8 cellular contexts compared by ENCODE assay signal in genomic region chr12:56152756-56153137, GRCh38. TPM values are rescaled to one million over a fixed set of nuclear protein-coding genes. Genes with fewer than 3 reads are reported as not detected.
A peak's percentile ranks its signal among the peaks of the same experiment; 100 is the strongest.
DNase-seq lines count a peak whose midpoint lies in the region; ATAC-seq, FAIRE-seq and TF ChIP-seq lines count a peak whose summit lies in the region.

No MANE protein-coding gene starts in this region.

- TF ChIP-seq CTCF in keratinocyte (optimal IDR thresholded peaks at IDR 0.05 in 1 of 3, IDR thresholded peaks at IDR 0.05 in 1 of 3, conservative IDR thresholded peaks at IDR 0.05 in 1 of 3; ENCODE audit: extremely low read depth in 1 of 3, insufficient read depth in 2 of 3, low read length in 3 of 3) (no peak), suprapubic skin (IDR thresholded peaks at IDR 0.05) (no peak)

- H4K20me1 ChIP-seq in keratinocyte (ENCODE audit: control insufficient read depth, extremely low read depth, insufficient read depth, low read length), result no peaks in the 10 kb centered on the region

- FAIRE-seq in keratinocyte (lab: Jason Lieb, UNC), result no peak

- H3K4me1 ChIP-seq in keratinocyte (ENCODE audit: control insufficient read depth, extremely low read depth, insufficient read depth, low read length) (peaks cover 19% of the 10 kb centered on the region), suprapubic skin (peaks cover 38% of the 10 kb centered on the region)

- ATAC-seq in activated CD4-positive, alpha-beta T cell treated with anti-CD3 and anti-CD28 coated beads for 36 hours, result no peak
- ATAC-seq in GM18873 (IDR thresholded peaks at IDR 0.05; ENCODE audit: low FRiP score, unreplicated experiment), result no peak

- peak overlapping the region; percentile 84 for H2AFZ ChIP-seq in keratinocyte (ENCODE audit: control insufficient read depth, low read length)

- H3K9me3 Mint-ChIP-seq in activated CD4-positive, alpha-beta T cell treated with anti-CD3 and anti-CD28 coated beads for 36 hours (ENCODE audit: low read depth), result no peaks in the 10 kb centered on the region
- no peaks in the 10 kb centered on the region for H3K9me3 Mint-ChIP-seq in activated naive CD8-positive, alpha-beta T cell (ENCODE audit: low read depth)

- H3K9ac ChIP-seq in keratinocyte (ENCODE audit: control insufficient read depth, extremely low read depth, insufficient read depth, low read length), result peak overlapping the region; percentile 87

- dilution Hi-C loops in keratinocyte (cut with MboI; ENCODE audit: extremely low pct_ligation_motif_present, low sequenced_read_pairs), result no loop called here

- no peaks in the 10 kb centered on the region for H3K27me3 ChIP-seq in keratinocyte (ENCODE audit: control insufficient read depth, extremely low read depth, insufficient read depth, low read length)
- H3K27me3 ChIP-seq in suprapubic skin, result no peaks in the 10 kb centered on the region

- peak overlapping the region; percentile 54 to 84 (median 74) for H3K4me3 ChIP-seq in keratinocyte (ENCODE audit: control insufficient read depth in 2 of 3, extremely low read depth in 1 of 3, insufficient read depth in 2 of 3, low read depth in 1 of 3, low read length in 3 of 3)
- H3K4me3 ChIP-seq in suprapubic skin, result peak overlapping the region; percentile 62

- peaks cover 29% of the 10 kb centered on the region for H3K4me1 Mint-ChIP-seq in activated CD4-positive, alpha-beta T cell treated with anti-CD3 and anti-CD28 coated beads for 36 hours
- peaks cover 34% of the 10 kb centered on the region for H3K4me1 Mint-ChIP-seq in activated naive CD8-positive, alpha-beta T cell (ENCODE audit: low read depth)

- H3K9me1 ChIP-seq in keratinocyte (ENCODE audit: control insufficient read depth, extremely low read depth, insufficient read depth, low read length), result no peaks in the 10 kb centered on the region

- H3K4me2 ChIP-seq in keratinocyte (ENCODE audit: control insufficient read depth, extremely low read depth, insufficient read depth, low read depth, low read length), result peak overlapping the region; percentile 99

- H3K4me3 Mint-ChIP-seq in activated CD4-positive, alpha-beta T cell treated with anti-CD3 and anti-CD28 coated beads for 36 hours, result peak overlapping the region; percentile 88
- H3K4me3 Mint-ChIP-seq in activated naive CD8-positive, alpha-beta T cell, result peak overlapping the region; percentile 91

- H3K27ac ChIP-seq in keratinocyte (ENCODE audit: control insufficient read depth, insufficient read depth, low read length), result peak overlapping the region; percentile 89
- H3K27ac ChIP-seq in suprapubic skin, result no peak overlapping the region

- H3K9me3 ChIP-seq in keratinocyte (ENCODE audit: control insufficient read depth, low read depth, low read length) (no peaks in the 10 kb centered on the region), suprapubic skin (no peaks in the 10 kb centered on the region)

- intact Hi-C loops in activated CD4-positive, alpha-beta T cell treated with anti-CD3 and anti-CD28 coated beads for 36 hours (cut with DNase I, micrococcal nuclease), result loop anchor here (1.0 to 10.0 kb wide), 15 partner anchors 24 to 932 kb away; partner anchors contain the start of genes ESYT1 (in 2 of the 2), PA2G4 (in 2 of the 2), SMARCC2 (in 2 of the 2) and ANKRD52 (in 1 of the 2)

- H3K36me3 Mint-ChIP-seq in activated CD4-positive, alpha-beta T cell treated with anti-CD3 and anti-CD28 coated beads for 36 hours (ENCODE audit: low read depth), result peaks cover 12% of the 10 kb centered on the region
- H3K36me3 Mint-ChIP-seq in activated naive CD8-positive, alpha-beta T cell, result no peaks in the 10 kb centered on the region

- no peak for TF ChIP-seq POLR2A in suprapubic skin (IDR thresholded peaks at IDR 0.05)

- DNase-seq in activated CD4-positive, alpha-beta T cell treated with anti-CD3 and anti-CD28 coated beads for 36 hours, result no peak
- no peak for DNase-seq in activated CD4-positive, alpha-beta T cell treated with anti-CD3 and anti-CD28 coated beads, Interleukin-2, amount 50 U/mL, for 1 hour
- no peak for DNase-seq in keratinocyte (ENCODE audit: low read depth, low spot score)
- no peak for DNase-seq in suprapubic skin (ENCODE audit: low spot score in 2 of 2)
- DNase-seq in HPDE6-E6E7 (ENCODE audit: extremely low spot score), result no peak
- no peak for DNase-seq in RPMI8226

- 10% methylated on average over 7 of the region's 7 CpGs for WGBS in suprapubic skin

- no peaks in the 10 kb centered on the region for H3K79me2 ChIP-seq in keratinocyte (ENCODE audit: control insufficient read depth, insufficient read depth, low read length)

- H3K36me3 ChIP-seq in keratinocyte (ENCODE audit: control insufficient read depth in 2 of 2, extremely low read depth in 1 of 2, insufficient read depth in 2 of 2, low read length in 2 of 2), result peaks cover 0 to 6% of the 10 kb centered on the region in 2 experiments
- no peaks in the 10 kb centered on the region for H3K36me3 ChIP-seq in suprapubic skin

- POLR2A ChIA-PET in activated CD4-positive, alpha-beta T cell treated with anti-CD3 and anti-CD28 coated beads for 36 hours (lab: Charles Lee), result no interaction called here

- CTCF ChIA-PET in activated CD4-positive, alpha-beta T cell treated with anti-CD3 and anti-CD28 coated beads for 36 hours (lab: Charles Lee), result no interaction called here

- H3K27me3 Mint-ChIP-seq in activated CD4-positive, alpha-beta T cell treated with anti-CD3 and anti-CD28 coated beads for 36 hours, result no peaks in the 10 kb centered on the region
- H3K27me3 Mint-ChIP-seq in activated naive CD8-positive, alpha-beta T cell, result no peaks in the 10 kb centered on the region

- TF ChIP-seq EP300 in suprapubic skin (IDR thresholded peaks at IDR 0.05), result no peak

- H3K27ac Mint-ChIP-seq in activated CD4-positive, alpha-beta T cell treated with anti-CD3 and anti-CD28 coated beads for 36 hours, result peak overlapping the region; percentile 99
- peak overlapping the region; percentile 99 for H3K27ac Mint-ChIP-seq in activated naive CD8-positive, alpha-beta T cell

RNA-seq across cellular contexts. Expression of gene MYL6B, which starts 0.4 kb away (rescaled TPM):
- total RNA-seq in activated CD4-positive, alpha-beta T cell treated with anti-CD3 and anti-CD28 coated beads for 36 hours, result 10 to 100 TPM; 76.3 to 79.3 TPM
- polyA plus RNA-seq in keratinocyte, result 42.3 to 44.9 TPM (median 44.9 TPM) in 3 replicates
- 13.2 TPM for polyA plus RNA-seq in keratinocyte (2011; ENCODE audit: low read depth)
- polyA plus RNA-seq in keratinocyte (2011; cell fraction: cytosol; rRNA removed), result 27.5 and 46.7 TPM in 2 replicates
- 15.4 and 19.3 TPM in 2 replicates for polyA plus RNA-seq in keratinocyte (2011; cell fraction: nucleus; rRNA removed)
- 10.7 and 62.3 TPM in 2 replicates for polyA plus RNA-seq in keratinocyte (2012; ENCODE audit: low replicate concordance)
- 15.8 to 39.8 TPM (median 21.1 TPM) in 3 replicates for polyA minus RNA-seq in keratinocyte
- 25.9 TPM for polyA minus RNA-seq in keratinocyte (2011; cell fraction: cytosol; rRNA and poly(A)+ RNA removed)
- polyA minus RNA-seq in keratinocyte (2011; cell fraction: nucleus; rRNA and poly(A)+ RNA removed), result 3.8 and 4.3 TPM in 2 replicates
- 10 to 100 TPM; 28.3 to 37.4 (median 28.5) TPM for total RNA-seq in suprapubic skin

RNA-seq across cellular contexts. Expression of gene MYL6, which starts 5.4 kb away (rescaled TPM):
- 100 to 1,000 TPM; 692 to 918 TPM for total RNA-seq in activated CD4-positive, alpha-beta T cell treated with anti-CD3 and anti-CD28 coated beads for 36 hours
- polyA plus RNA-seq in keratinocyte, result 3,666 to 4,542 TPM (median 4,521 TPM) in 3 replicates
- 3,303 TPM for polyA plus RNA-seq in keratinocyte (2011; ENCODE audit: low read depth)
- polyA plus RNA-seq in keratinocyte (2011; cell fraction: cytosol; rRNA removed), result 4,238 and 5,249 TPM in 2 replicates
- 2,592 and 2,714 TPM in 2 replicates for polyA plus RNA-seq in keratinocyte (2011; cell fraction: nucleus; rRNA removed)
- 2,021 and 2,926 TPM in 2 replicates for polyA plus RNA-seq in keratinocyte (2012; ENCODE audit: low replicate concordance)
- polyA minus RNA-seq in keratinocyte, result 862 to 923 TPM (median 864 TPM) in 3 replicates
- polyA minus RNA-seq in keratinocyte (2011; cell fraction: cytosol; rRNA and poly(A)+ RNA removed), result 780 TPM
- polyA minus RNA-seq in keratinocyte (2011; cell fraction: nucleus; rRNA and poly(A)+ RNA removed), result 337 and 450 TPM in 2 replicates
- total RNA-seq in suprapubic skin, result 1,000 to 10,000 TPM in 1 of 4 donors, 100 to 1,000 TPM in 3; 773 to 1,142 (median 915) TPM

RNA-seq across cellular contexts. Expression of gene ESYT1, which starts 24.7 kb away (rescaled TPM):
- total RNA-seq in activated CD4-positive, alpha-beta T cell treated with anti-CD3 and anti-CD28 coated beads for 36 hours, result 100 to 1,000 TPM; 132 to 160 TPM
- 140 to 205 TPM (median 141 TPM) in 3 replicates for polyA plus RNA-seq in keratinocyte
- 14.0 TPM for polyA plus RNA-seq in keratinocyte (2011; ENCODE audit: low read depth)
- polyA plus RNA-seq in keratinocyte (2011; cell fraction: cytosol; rRNA removed), result 64.9 and 65.2 TPM in 2 replicates
- polyA plus RNA-seq in keratinocyte (2011; cell fraction: nucleus; rRNA removed), result 375 and 378 TPM in 2 replicates
- polyA plus RNA-seq in keratinocyte (2012; ENCODE audit: low replicate concordance), result 47.7 and 113 TPM in 2 replicates
- polyA minus RNA-seq in keratinocyte, result 263 to 371 TPM (median 328 TPM) in 3 replicates
- polyA minus RNA-seq in keratinocyte (2011; cell fraction: cytosol; rRNA and poly(A)+ RNA removed), result 167 TPM
- 386 and 463 TPM in 2 replicates for polyA minus RNA-seq in keratinocyte (2011; cell fraction: nucleus; rRNA and poly(A)+ RNA removed)
- total RNA-seq in suprapubic skin, result 100 to 1,000 TPM in 2 of 4 donors, 10 to 100 TPM in 2; 73.1 to 128 (median 103) TPM

RNA-seq across cellular contexts. Expression of gene ZC3H10, which starts 34.7 kb away (rescaled TPM):
- total RNA-seq in activated CD4-positive, alpha-beta T cell treated with anti-CD3 and anti-CD28 coated beads for 36 hours, result 1 to 10 TPM; 6.4 to 6.5 TPM
- polyA plus RNA-seq in keratinocyte, result 0.81 to 1.0 TPM (median 0.85 TPM) in 3 replicates
- 0.89 TPM for polyA plus RNA-seq in keratinocyte (2011; ENCODE audit: low read depth)
- 0.43 and 0.44 TPM in 2 replicates for polyA plus RNA-seq in keratinocyte (2011; cell fraction: cytosol; rRNA removed)
- polyA plus RNA-seq in keratinocyte (2011; cell fraction: nucleus; rRNA removed), result 1.1 and 1.2 TPM in 2 replicates
- polyA plus RNA-seq in keratinocyte (2012; ENCODE audit: low replicate concordance), result 1.0 and 1.2 TPM in 2 replicates
- polyA minus RNA-seq in keratinocyte, result 0.96 to 3.8 TPM (median 3.7 TPM) in 3 replicates
- polyA minus RNA-seq in keratinocyte (2011; cell fraction: cytosol; rRNA and poly(A)+ RNA removed), result 0.58 TPM
- 0.95 and 1.2 TPM in 2 replicates for polyA minus RNA-seq in keratinocyte (2011; cell fraction: nucleus; rRNA and poly(A)+ RNA removed)
- 1 to 10 TPM; 2.1 to 5.6 (median 3.4) TPM for total RNA-seq in suprapubic skin

RNA-seq across cellular contexts. Expression of gene RPL41, which starts 36.3 kb away (rescaled TPM):
- 1,000 to 10,000 TPM; 5,101 to 9,949 TPM for total RNA-seq in activated CD4-positive, alpha-beta T cell treated with anti-CD3 and anti-CD28 coated beads for 36 hours
- polyA plus RNA-seq in keratinocyte, result 7,566 to 10,481 TPM (median 10,062 TPM) in 3 replicates
- 3,262 TPM for polyA plus RNA-seq in keratinocyte (2011; ENCODE audit: low read depth)
- polyA plus RNA-seq in keratinocyte (2011; cell fraction: cytosol; rRNA removed), result 13,641 and 15,426 TPM in 2 replicates
- 4,005 and 4,039 TPM in 2 replicates for polyA plus RNA-seq in keratinocyte (2011; cell fraction: nucleus; rRNA removed)
- 7,260 and 8,127 TPM in 2 replicates for polyA plus RNA-seq in keratinocyte (2012; ENCODE audit: low replicate concordance)
- 1,408 to 2,195 TPM (median 1,503 TPM) in 3 replicates for polyA minus RNA-seq in keratinocyte
- 1,298 TPM for polyA minus RNA-seq in keratinocyte (2011; cell fraction: cytosol; rRNA and poly(A)+ RNA removed)
- polyA minus RNA-seq in keratinocyte (2011; cell fraction: nucleus; rRNA and poly(A)+ RNA removed), result 272 and 374 TPM in 2 replicates
- total RNA-seq in suprapubic skin, result 1,000 to 10,000 TPM; 2,523 to 6,346 (median 5,689) TPM
